9 cellular contexts compared by ENCODE assay signal in genomic region chr19:33273881-33274662, GRCh38. TPM values are rescaled to one million over a fixed set of nuclear protein-coding genes. Genes with fewer than 3 reads are reported as not detected.
DNase-seq lines count a peak whose midpoint lies in the region; ATAC-seq and TF ChIP-seq lines count a peak whose summit lies in the region.
"Had no signal": no experiment of that assay in that cellular context is flagged by ENCODE, and none has a peak within 500 bp of the region (broad histone marks: within the 10 kb centered on the region; RNA-seq: fewer than 3 reads in every experiment).

No MANE protein-coding gene starts in this region.

- no peak overlapping the region for H3K4me2 ChIP-seq in SK-N-SH

- TF ChIP-seq POLR2A in esophagus squamous epithelium (IDR thresholded peaks at IDR 0.05) (no peak), prostate gland (IDR thresholded peaks at IDR 0.05) (no peak), thyroid gland (IDR thresholded peaks at IDR 0.05) (no peak)

- CTCF ChIA-PET in SK-N-SH (lab: Yijun Ruan, JAX): interaction anchor here (1.0 to 1.4 kb wide), 2 partner anchors 28 to 130 kb away, joined by 3 to 5 read pairs; partner anchors contain the start of gene CEBPA

- H4K20me1 ChIP-seq in SK-N-SH (ENCODE audit: insufficient read depth): no peaks in the 10 kb centered on the region

- TF ChIP-seq CTCF in SK-N-SH (IDR thresholded peaks at IDR 0.05) (no peak), esophagus squamous epithelium (IDR thresholded peaks at IDR 0.05) (no peak), prostate gland (IDR thresholded peaks at IDR 0.05) (no peak), thyroid gland (IDR thresholded peaks at IDR 0.05) (no peak), endodermal cell (conservative IDR thresholded peaks at IDR 0.05) (no peak)

- H3K27ac ChIP-seq in SK-N-SH (ENCODE audit: low read depth in 2 of 2, low read length in 1 of 2) (no peak overlapping the region), esophagus squamous epithelium (peak overlapping the region; percentile 47 to 71 (median 58)), prostate gland (peak overlapping the region; percentile 70 to 76), thyroid gland (no peak overlapping the region), endodermal cell (ENCODE audit: low read depth, low read length) (no peak overlapping the region)

- H3K9me3 Mint-ChIP-seq in T-helper 2 cell treated with Interferon-gamma antibody and Interleukin-4, amounts not matched to agents 5 μg/mL and 100 μg/mL, for 36 hours: no peaks in the 10 kb centered on the region
- H3K9me3 Mint-ChIP-seq in endodermal cell: no peaks in the 10 kb centered on the region

- WGBS in SK-N-SH (ENCODE audit: low lambda C conversion rate): 55% methylated on average over 13 of the region's 16 CpGs
- WGBS in esophagus squamous epithelium, 2 donors: 7 to 42% methylated on average over 2 to 12 of the region's 16 CpGs
- WGBS in prostate gland: 34% methylated on average over 16 of the region's 16 CpGs
- 59 to 62% methylated on average over 5 to 12 of the region's 16 CpGs for WGBS in thyroid gland, 2 donors
- WGBS in endodermal cell (ENCODE audit: insufficient coverage in 1 of 2, insufficient read length in 1 of 2), 2 experiments: 80 to 83% methylated on average over 3 to 16 of the region's 16 CpGs

- H3K36me3 Mint-ChIP-seq in T-helper 2 cell treated with Interferon-gamma antibody and Interleukin-4, amounts not matched to agents 5 μg/mL and 100 μg/mL, for 36 hours (ENCODE audit: low read depth): no peaks in the 10 kb centered on the region
- no peaks in the 10 kb centered on the region for H3K36me3 Mint-ChIP-seq in endodermal cell (ENCODE audit: low read depth)

- H3K4me3 Mint-ChIP-seq in T-helper 2 cell treated with Interferon-gamma antibody and Interleukin-4, amounts not matched to agents 5 μg/mL and 100 μg/mL, for 36 hours: no peak overlapping the region
- H3K4me3 Mint-ChIP-seq in endodermal cell: no peak overlapping the region

- H3K9me2 ChIP-seq in SK-N-SH: no peaks in the 10 kb centered on the region

- H3K4me3 ChIP-seq in SK-N-SH (ENCODE audit: low read depth in 2 of 2, low read length in 1 of 2): no peak overlapping the region
- H3K4me3 ChIP-seq in esophagus squamous epithelium: no peak overlapping the region
- no peak overlapping the region for H3K4me3 ChIP-seq in prostate gland
- no peak overlapping the region for H3K4me3 ChIP-seq in thyroid gland (replicated peaks in 1 of 3)
- H3K4me3 ChIP-seq in endodermal cell (ENCODE audit: low read length): no peak overlapping the region

- no peaks in the 10 kb centered on the region for H3K27me3 Mint-ChIP-seq in T-helper 2 cell treated with Interferon-gamma antibody and Interleukin-4, amounts not matched to agents 5 μg/mL and 100 μg/mL, for 36 hours (ENCODE audit: low read depth)
- H3K27me3 Mint-ChIP-seq in endodermal cell (ENCODE audit: insufficient read depth): no peaks in the 10 kb centered on the region

- intact Hi-C loops in esophagus squamous epithelium (cut with DNase I) (no loop called here), prostate gland (cut with DNase I) (no loop called here), thyroid gland (cut with DNase I) (no loop called here)

- peak; percentile 39 for ATAC-seq in SK-N-SH treated with all-trans-retinoic acid at 6 μM for 48 hours

- no peaks in the 10 kb centered on the region for H3F3A ChIP-seq in SK-N-SH (replicated peaks; ENCODE audit: insufficient read depth)

- H3K9ac ChIP-seq in SK-N-SH (no peak overlapping the region), endodermal cell (ENCODE audit: extremely low read depth, low read length, poor library complexity, severe bottlenecking) (no peak overlapping the region)

- H3K79me2 ChIP-seq in SK-N-SH (ENCODE audit: insufficient read depth): no peaks in the 10 kb centered on the region

- POLR2A ChIA-PET in SK-N-SH (lab: Yijun Ruan, JAX): no interaction called here

- H3K36me3 ChIP-seq in SK-N-SH (replicated peaks in 1 of 2; ENCODE audit: control insufficient read depth in 1 of 2, insufficient read depth in 2 of 2, low read length in 1 of 2): no peaks in the 10 kb centered on the region
- no peaks in the 10 kb centered on the region for H3K36me3 ChIP-seq in esophagus squamous epithelium
- no peaks in the 10 kb centered on the region for H3K36me3 ChIP-seq in prostate gland
- no peaks in the 10 kb centered on the region for H3K36me3 ChIP-seq in thyroid gland
- H3K36me3 ChIP-seq in endodermal cell (ENCODE audit: control insufficient read depth, insufficient read depth, low read length): no peaks in the 10 kb centered on the region

- H3K4me1 ChIP-seq in SK-N-SH (ENCODE audit: control insufficient read depth in 1 of 2, insufficient read depth in 2 of 2, low read depth in 1 of 2, low read length in 1 of 2) (no peaks in the 10 kb centered on the region; a peak in 1 of 4 replicates), esophagus squamous epithelium (peaks cover 20 to 42% (median 22%) of the 10 kb centered on the region in 3 donors), prostate gland (replicated peaks) (peaks cover 9% of the 10 kb centered on the region), thyroid gland (peaks cover 0 to 6% of the 10 kb centered on the region in 2 donors), endodermal cell (ENCODE audit: control insufficient read depth, insufficient read depth, low read length) (no peaks in the 10 kb centered on the region)

- H3K27ac Mint-ChIP-seq in T-helper 2 cell treated with Interferon-gamma antibody and Interleukin-4, amounts not matched to agents 5 μg/mL and 100 μg/mL, for 36 hours: no peak overlapping the region
- no peak overlapping the region for H3K27ac Mint-ChIP-seq in endodermal cell

- H3K4me1 Mint-ChIP-seq in T-helper 2 cell treated with Interferon-gamma antibody and Interleukin-4, amounts not matched to agents 5 μg/mL and 100 μg/mL, for 36 hours (ENCODE audit: low read depth): peaks cover 2% of the 10 kb centered on the region
- H3K4me1 Mint-ChIP-seq in endodermal cell: peaks cover 12% of the 10 kb centered on the region

- no peak for TF ChIP-seq RAD21 in SK-N-SH (IDR thresholded peaks at IDR 0.05; ENCODE audit: low read length)

- no peaks in the 10 kb centered on the region for H3K9me3 ChIP-seq in SK-N-SH
- no peaks in the 10 kb centered on the region for H3K9me3 ChIP-seq in esophagus squamous epithelium
- no peaks in the 10 kb centered on the region for H3K9me3 ChIP-seq in prostate gland
- H3K9me3 ChIP-seq in thyroid gland: no peaks in the 10 kb centered on the region
- no peaks in the 10 kb centered on the region for H3K9me3 ChIP-seq in endodermal cell (ENCODE audit: control insufficient read depth, low read length)

- no peaks in the 10 kb centered on the region for H3K27me3 ChIP-seq in SK-N-SH (ENCODE audit: insufficient read depth)
- no peaks in the 10 kb centered on the region for H3K27me3 ChIP-seq in esophagus squamous epithelium
- no peaks in the 10 kb centered on the region for H3K27me3 ChIP-seq in prostate gland (replicated peaks; ENCODE audit: insufficient read depth)
- H3K27me3 ChIP-seq in thyroid gland: no peaks in the 10 kb centered on the region
- H3K27me3 ChIP-seq in endodermal cell (ENCODE audit: control insufficient read depth, insufficient read depth, low read length, poor library complexity, severe bottlenecking): no peaks in the 10 kb centered on the region

- no peak for DNase-seq in SK-N-SH
- peak; percentile 39 for DNase-seq in T-helper 2 cell treated with Interferon-gamma antibody and Interleukin-4, amounts not matched to agents 5 μg/mL and 100 μg/mL, for 36 hours (ENCODE audit: low spot score)
- DNase-seq in esophagus squamous epithelium (lab: John Stamatoyannopoulos, UW): no peak
- peak; percentile 77 for DNase-seq in prostate gland (ENCODE audit: low spot score)
- DNase-seq in DMS114 treated with DMSO at 0.1 percent for 48 hours (lab: John Stamatoyannopoulos, UW; ENCODE audit: unreplicated experiment): no peak
- no peak for DNase-seq in thyroid gland
- DNase-seq in endodermal cell: no peak
- DNase-seq: DND-41 had no signal

- TF ChIP-seq EP300 in SK-N-SH (IDR thresholded peaks at IDR 0.05; ENCODE audit: borderline replicate concordance in 1 of 2, low read depth in 1 of 2, low read length in 1 of 2): no peak

- H2AFZ ChIP-seq in SK-N-SH (ENCODE audit: low read depth): no peak overlapping the region

TF ChIP-seq in SK-N-SH treated with all-trans-retinoic acid at 6 μM for 48 hours, 23 proteins besides CTCF, POLR2A, EP300 and RAD21 (continues in another document):
- TF ChIP-seq ZNF565 (CRISPR knock-in tag; conservative IDR thresholded peaks at IDR 0.05; ENCODE audit: low read depth): no peak

TF ChIP-seq in SK-N-SH, 30 proteins besides CTCF, POLR2A, EP300 and RAD21 (continues in another document):
- TF ChIP-seq MXI1 (IDR thresholded peaks at IDR 0.05; ENCODE audit: low read depth, low read length) (no peak), USF1 (IDR thresholded peaks at IDR 0.05; ENCODE audit: borderline replicate concordance, low read depth) (no peak), SIN3A (IDR thresholded peaks at IDR 0.05; ENCODE audit: borderline replicate concordance, low read depth, low read length) (no peak), NFIC (IDR thresholded peaks at IDR 0.05; ENCODE audit: borderline replicate concordance) (no peak), FOSL2 (IDR thresholded peaks at IDR 0.05; ENCODE audit: borderline replicate concordance, low read depth) (no peak), CHD2 (IDR thresholded peaks at IDR 0.05; ENCODE audit: low read length, partially characterized antibody) (no peak)

RNA-seq across cellular contexts. Expression of gene CEBPA, which starts 28.3 kb away (rescaled TPM):
- 0.06 and 0.15 TPM in 2 replicates for polyA plus RNA-seq in SK-N-SH (2012; rRNA removed)
- polyA plus RNA-seq in SK-N-SH (2012; cell fraction: cytosol; rRNA removed): 0.08 and 0.12 TPM in 2 replicates
- 0.04 and 0.10 TPM in 2 replicates for polyA plus RNA-seq in SK-N-SH (2012; cell fraction: nucleus; rRNA removed)
- total RNA-seq in esophagus squamous epithelium (10 to 100 TPM; 27.1 to 33.5 (median 31.5) TPM), prostate gland (10 to 100 TPM; 25.2 to 58.7 TPM), thyroid gland (10 to 100 TPM; 12.9 to 31.0 (median 17.4) TPM), endodermal cell (1 to 10 TPM; 1.8 to 2.1 TPM)
- polyA plus RNA-seq in endodermal cell (2013, experiment 1 of 2): 1.2 TPM
- polyA plus RNA-seq in endodermal cell (2013, experiment 2 of 2): 1.0 TPM

RNA-seq across cellular contexts. Expression of gene SLC7A10, which starts 48.4 kb away (rescaled TPM):
- polyA plus RNA-seq in SK-N-SH (2012; rRNA removed): 0.02 TPM in 1 of 2 replicates, not detected in the other
- polyA plus RNA-seq in SK-N-SH (2012; cell fraction: cytosol; rRNA removed): not detected in 2 replicates
- 0.07 TPM in 1 of 2 replicates, not detected in the other for polyA plus RNA-seq in SK-N-SH (2012; cell fraction: nucleus; rRNA removed)
- total RNA-seq in esophagus squamous epithelium (not detected), prostate gland (1 to 10 TPM in 1 of 2 donors, not detected in 1; 3.5 TPM), thyroid gland (1 to 10 TPM in 1 of 4 donors, under 1 TPM in 3; 0.29 to 2.7 (median 0.78) TPM), endodermal cell (under 1 TPM in 1 of 2 donors, not detected in 1; 0.35 TPM)
- 1.6 TPM for polyA plus RNA-seq in endodermal cell (2013, experiment 1 of 2)
- 0.95 TPM for polyA plus RNA-seq in endodermal cell (2013, experiment 2 of 2)

Comparison
In these comparisons a context has a peak if more than half of its experiments do, and no peak if none do; other contexts are left out.
1. DNase-seq: peak in T-helper 2 cell treated with Interferon-gamma antibody and Interleukin-4, amounts not matched to agents 5 μg/mL and 100 μg/mL, for 36 hours (single experiment) and prostate gland (single experiment); none in SK-N-SH (single experiment), esophagus squamous epithelium (single experiment), DMS114 treated with DMSO at 0.1 percent for 48 hours (single experiment), thyroid gland (0 of 2) and endodermal cell (single experiment).
2. H3K27ac ChIP-seq: peak in esophagus squamous epithelium (4 of 4) and prostate gland (2 of 2); none in SK-N-SH (0 of 2), thyroid gland (0 of 3) and endodermal cell (single experiment).
3. RNA of gene CEBPA, which starts 28.3 kb away (total RNA-seq): 25.2 to 58.7 TPM in prostate gland, 27.1 to 33.5 TPM in esophagus squamous epithelium and 12.9 to 31.0 TPM in thyroid gland; 1.8 to 2.1 TPM in endodermal cell; every median in the first group is over 4 times any median in the second.